In the genomic region with DNA sequence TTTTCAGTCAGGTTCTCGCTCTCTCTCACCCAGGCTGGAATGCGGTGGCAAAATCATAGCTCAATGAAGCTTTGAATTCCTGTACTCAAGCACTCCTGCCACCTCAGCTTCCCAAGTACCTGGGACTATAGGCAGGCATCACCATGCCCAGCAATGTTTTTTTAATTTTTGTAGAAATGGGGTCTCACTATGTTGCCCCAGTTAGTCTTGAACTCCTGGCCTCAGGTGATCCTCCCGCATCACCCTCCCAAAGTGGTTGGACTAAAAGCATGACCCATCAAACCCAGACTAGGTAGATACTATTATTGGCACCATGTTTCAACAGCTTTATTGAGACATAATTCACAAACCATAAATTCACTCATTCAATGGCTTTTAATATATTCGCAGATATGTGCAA, we compare ENCODE assay signal across 11 cellular contexts.
"Had no signal": no experiment of that assay in that cellular context is flagged by ENCODE, and none has a peak within 500 bp of the region (broad histone marks: within the 10 kb centered on the region; RNA-seq: fewer than 3 reads in every experiment).

No MANE protein-coding gene starts in this region.

- H2AFZ ChIP-seq: GM23248, GM23338 had no signal

- H3K4me1 Mint-ChIP-seq: GM23338, H9 had no signal

- DNase-seq: GM23248, GOT3, H7, H9, HCEC 1CT, HFFc6 had no signal

- H3K9me3 ChIP-seq: HAP-1 had no signal

- ATAC-seq: GM23338, HCT116 had no signal

- H3K36me3 ChIP-seq: HAP-1 had no signal

- H3K27ac Mint-ChIP-seq: H9, HFFc6 had no signal

- H3K4me1 ChIP-seq: HAP-1 had no signal

- H3K27ac ChIP-seq: GM23248 had no signal

- H3K4me3 ChIP-seq: GM23248, GM23338, HAP-1 had no signal

- H3K4me3 Mint-ChIP-seq: GM23338, H9, HFFc6 had no signal

- H3K4me2 ChIP-seq: GM23338 had no signal

- FAIRE-seq: H1, H54 had no signal

- H3K9me3 Mint-ChIP-seq: GM23338, H9, HFFc6 had no signal

- H3K9ac ChIP-seq: GM23248 had no signal
